In genomic region chr9:133149130-133150015, GRCh38 we compare ENCODE assay signal across 8 cellular contexts. TPM values are rescaled to one million over a fixed set of nuclear protein-coding genes. Genes with fewer than 3 reads are reported as not detected.
DNase-seq lines count a peak whose midpoint lies in the region; ATAC-seq and TF ChIP-seq lines count a peak whose summit lies in the region.

No MANE protein-coding gene starts in this region.

- CTCF ChIA-PET in CD4-positive, alpha-beta T cell (lab: Charles Lee), result interaction anchor here (0.6 to 4.1 kb wide), 12 partner anchors 13 to 127 kb away, joined by 3 to 39 read pairs (median 5); partner anchors contain the start of gene GTF3C5

- intact Hi-C loops in CD4-positive, alpha-beta T cell (cut with DNase I, micrococcal nuclease), result loop anchor here (1.0 to 10.0 kb wide), 4 partner anchors 28 to 205 kb away; partner anchors contain the start of genes RALGDS (in 1 of the 2) and TSC1 (in 1 of the 2)

- TF ChIP-seq CTCF in CD4-positive, alpha-beta T cell (IDR thresholded peaks at IDR 0.05), result peak; percentile 44
- peak; percentile 21 for TF ChIP-seq CTCF in lung (IDR thresholded peaks at IDR 0.05; ENCODE audit: control extremely low read depth, extremely low read depth)

- H3K36me3 Mint-ChIP-seq in CD4-positive, alpha-beta T cell (ENCODE audit: low read depth), result peaks cover 13% of the 10 kb centered on the region

- POLR2A ChIA-PET in CD4-positive, alpha-beta T cell (lab: Charles Lee), result interaction anchor here (0.9 to 2.3 kb wide), 16 partner anchors 9 to 360 kb away, joined by 3 to 22 read pairs (median 5); partner anchors contain the start of genes GTF3C5 and RALGDS

- H3K27me3 ChIP-seq in CD4-positive, alpha-beta T cell (ENCODE audit: control insufficient read depth, insufficient read depth, low read length), result no peaks in the 10 kb centered on the region
- no peaks in the 10 kb centered on the region for H3K27me3 ChIP-seq in lung (ENCODE audit: control insufficient read depth, insufficient read depth)

- no peaks in the 10 kb centered on the region for H3K36me3 ChIP-seq in lung (ENCODE audit: control insufficient read depth in 2 of 2, insufficient read depth in 2 of 2, low read length in 2 of 2)

- peak; percentile 64 to 81 (median 72) for DNase-seq in CD4-positive, alpha-beta T cell
- DNase-seq in GM19240 (ENCODE audit: insufficient read length, low spot score) (peak; percentile 96), NCI-H526 treated with DMSO at 0.1 percent for 48 hours (lab: John Stamatoyannopoulos, UW) (peak; percentile 79), ecto neural progenitor cell (ENCODE audit: low spot score) (peak; percentile 89), lung (ENCODE audit: low spot score) (peak; percentile 89)
- DNase-seq in activated CD4-positive, alpha-beta T cell treated with anti-CD3 and anti-CD28 coated beads, Interleukin-2, amount 50 U/mL, for 4 hours, result peak; percentile 71 to 74
- DNase-seq in stimulated activated CD4-positive, alpha-beta T cell treated with anti-CD3 and anti-CD28 coated beads, TNF-alpha, amount 100 ng/mL, for 4 hours (ENCODE audit: low read depth in 3 of 3), result peak; percentile 68 to 70 (median 68)

- WGBS in lung, 2 donors, result 2 to 3% methylated on average over 73 to 95 of the region's 95 CpGs

- peak overlapping the region; percentile 66 for H3K4me3 ChIP-seq in lung

- peak overlapping the region; percentile 74 for H3K27ac ChIP-seq in CD4-positive, alpha-beta T cell (ENCODE audit: low read depth, low read length)
- peak overlapping the region; percentile 74 to 85 for H3K27ac ChIP-seq in lung (ENCODE audit: low read depth in 1 of 2, low read length in 1 of 2)

- H3K4me1 ChIP-seq in lung (ENCODE audit: control insufficient read depth in 2 of 2, insufficient read depth in 2 of 2, low read length in 2 of 2), result peaks cover 3 to 9% of the 10 kb centered on the region in 2 donors

- H3K27me3 Mint-ChIP-seq in CD4-positive, alpha-beta T cell, result no peaks in the 10 kb centered on the region

- peak overlapping the region; percentile 88 for H3K4me3 Mint-ChIP-seq in CD4-positive, alpha-beta T cell

- H3K27ac Mint-ChIP-seq in CD4-positive, alpha-beta T cell, result peak overlapping the region; percentile 87

- H3K9me3 Mint-ChIP-seq in CD4-positive, alpha-beta T cell, result no peaks in the 10 kb centered on the region

- H3K9me3 ChIP-seq in CD4-positive, alpha-beta T cell (ENCODE audit: control insufficient read depth, low read length), result no peaks in the 10 kb centered on the region
- H3K9me3 ChIP-seq in lung (ENCODE audit: control insufficient read depth in 2 of 2, insufficient read depth in 1 of 2, low read length in 1 of 2), result no peaks in the 10 kb centered on the region

- H3K4me1 Mint-ChIP-seq in CD4-positive, alpha-beta T cell (ENCODE audit: low read depth), result peaks cover 33% of the 10 kb centered on the region

- ATAC-seq in CD4-positive, alpha-beta T cell (ENCODE audit: poor library complexity), result peak; percentile 43
- ATAC-seq in HG03439 (IDR thresholded peaks at IDR 0.05; ENCODE audit: unreplicated experiment), result peak; percentile 66
- peak; percentile 80 for ATAC-seq in lung (ENCODE audit: insufficient read depth, low FRiP score)

RNA-seq across cellular contexts. Expression of gene GBGT1, which starts 14.3 kb away (rescaled TPM):
- total RNA-seq in CD4-positive, alpha-beta T cell, result 1 to 10 TPM; 1.3 to 1.8 TPM
- 10 to 100 TPM in 1 of 2 donors, 1 to 10 TPM in 1; 6.1 to 42.9 TPM for total RNA-seq in lung
- polyA plus RNA-seq in lung, result 10 to 100 TPM; 14.8 to 31.6 TPM

RNA-seq across cellular contexts. Expression of gene RALGDS, which starts 28.3 kb away (rescaled TPM):
- 100 to 1,000 TPM; 166 to 168 TPM for total RNA-seq in CD4-positive, alpha-beta T cell
- total RNA-seq in lung, result 10 to 100 TPM; 60.7 to 61.1 TPM
- 100 to 1,000 TPM in 1 of 2 donors, 10 to 100 TPM in 1; 49.5 to 145 TPM for polyA plus RNA-seq in lung

RNA-seq across cellular contexts. Expression of gene OBP2B, which starts 59.7 kb away (rescaled TPM):
- total RNA-seq in CD4-positive, alpha-beta T cell, result not detected
- total RNA-seq in lung, result not detected
- not detected for polyA plus RNA-seq in lung

Comparison
In these comparisons a context has a peak if more than half of its experiments do, and no peak if none do; other contexts are left out.
1. Peak in every context shown above with its lines: DNase-seq, ATAC-seq, H3K4me3 ChIP-seq and H3K27ac ChIP-seq.